9 cellular contexts compared by ENCODE assay signal in the genomic region with DNA sequence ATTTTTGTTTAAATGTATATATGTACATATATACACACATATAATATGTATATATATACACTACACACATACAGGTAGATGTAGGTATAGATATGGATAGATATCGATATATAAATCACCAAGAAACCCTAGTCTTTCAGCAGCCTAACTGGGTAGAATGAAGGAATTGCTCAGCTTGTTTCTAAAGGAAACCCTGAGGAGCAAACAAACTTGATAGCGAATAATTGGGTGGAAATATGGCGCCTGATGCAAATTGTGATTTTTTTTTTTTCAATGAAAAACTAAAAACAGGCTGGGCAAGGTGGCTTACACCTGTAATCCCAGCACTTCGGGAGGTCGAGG. TPM values are rescaled to one million over a fixed set of nuclear protein-coding genes. Genes with fewer than 3 reads are reported as not detected.
DNase-seq lines count a peak whose midpoint lies in the region; ATAC-seq and TF ChIP-seq lines count a peak whose summit lies in the region.
"Had no signal": no experiment of that assay in that cellular context is flagged by ENCODE, and none has a peak within 500 bp of the region (broad histone marks: within the 10 kb centered on the region; RNA-seq: fewer than 3 reads in every experiment).

No MANE protein-coding gene starts in this region.

- no peak overlapping the region for H3K9ac ChIP-seq in endodermal cell (ENCODE audit: extremely low read depth, low read length, poor library complexity, severe bottlenecking)
- H3K9ac ChIP-seq in skeletal muscle tissue (ENCODE audit: low read depth in 1 of 3, low read length in 3 of 3) = no peak overlapping the region

- H3K36me3 ChIP-seq in endodermal cell (ENCODE audit: control insufficient read depth, insufficient read depth, low read length) (peaks cover 21% of the 10 kb centered on the region), skeletal muscle tissue (ENCODE audit: control insufficient read depth in 3 of 3, insufficient read depth in 3 of 3, low read length in 3 of 3) (no peaks in the 10 kb centered on the region)

- peaks cover 6% of the 10 kb centered on the region for H3K4me1 Mint-ChIP-seq in T-helper 2 cell treated with Interferon-gamma antibody and Interleukin-4, amounts not matched to agents 5 μg/mL and 100 μg/mL, for 36 hours (ENCODE audit: low read depth)
- peaks cover 13% of the 10 kb centered on the region for H3K4me1 Mint-ChIP-seq in endodermal cell

- H3K36me3 Mint-ChIP-seq in T-helper 2 cell treated with Interferon-gamma antibody and Interleukin-4, amounts not matched to agents 5 μg/mL and 100 μg/mL, for 36 hours (ENCODE audit: low read depth) = no peaks in the 10 kb centered on the region
- peaks cover 22% of the 10 kb centered on the region for H3K36me3 Mint-ChIP-seq in endodermal cell (ENCODE audit: low read depth)

- H3K9me3 Mint-ChIP-seq in T-helper 2 cell treated with Interferon-gamma antibody and Interleukin-4, amounts not matched to agents 5 μg/mL and 100 μg/mL, for 36 hours = no peaks in the 10 kb centered on the region
- H3K9me3 Mint-ChIP-seq in endodermal cell = peaks cover 31% of the 10 kb centered on the region

- 52 to 62% methylated on average over 3 to 5 of the region's 5 CpGs for WGBS in endodermal cell (ENCODE audit: insufficient coverage in 1 of 2, insufficient read length in 1 of 2), 2 experiments

- peaks cover 21% of the 10 kb centered on the region for H3K27me3 ChIP-seq in endodermal cell (ENCODE audit: control insufficient read depth, insufficient read depth, low read length, poor library complexity, severe bottlenecking)
- peaks cover 63 to 74% (median 72%) of the 10 kb centered on the region in 3 donors for H3K27me3 ChIP-seq in skeletal muscle tissue (ENCODE audit: control insufficient read depth in 3 of 3, insufficient read depth in 3 of 3, low read length in 3 of 3)

- peaks cover 67% of the 10 kb centered on the region for H3K27me3 Mint-ChIP-seq in T-helper 2 cell treated with Interferon-gamma antibody and Interleukin-4, amounts not matched to agents 5 μg/mL and 100 μg/mL, for 36 hours (ENCODE audit: low read depth)
- peaks cover 50% of the 10 kb centered on the region for H3K27me3 Mint-ChIP-seq in endodermal cell (ENCODE audit: insufficient read depth)

- POLR2A ChIA-PET in RWPE1 (lab: Yijun Ruan, JAX; ENCODE audit: low non-redundant PET) = interaction anchor here (0.7 kb wide), 1 partner anchor 803 kb away, joined by 3 read pairs; no protein-coding TSS in a partner anchor

- H3K4me1 ChIP-seq in endodermal cell (ENCODE audit: control insufficient read depth, insufficient read depth, low read length) = peaks cover 10% of the 10 kb centered on the region
- peaks cover 30 to 34% (median 30%) of the 10 kb centered on the region in 3 donors for H3K4me1 ChIP-seq in skeletal muscle tissue (ENCODE audit: control insufficient read depth in 3 of 3, insufficient read depth in 3 of 3, low read length in 3 of 3)

- no peak overlapping the region for H3K27ac ChIP-seq in RWPE1
- H3K27ac ChIP-seq in endodermal cell (ENCODE audit: low read depth, low read length) = no peak overlapping the region
- no peak overlapping the region for H3K27ac ChIP-seq in skeletal muscle tissue (ENCODE audit: low read depth, low read length)

- TF ChIP-seq CTCF in RWPE1 (conservative IDR thresholded peaks at IDR 0.05; ENCODE audit: low read depth) (peak; percentile 60; the same call in 1 of the 2 replicates), endodermal cell (conservative IDR thresholded peaks at IDR 0.05) (peak; percentile 55)

- H3K27ac Mint-ChIP-seq in T-helper 2 cell treated with Interferon-gamma antibody and Interleukin-4, amounts not matched to agents 5 μg/mL and 100 μg/mL, for 36 hours = no peak overlapping the region
- no peak overlapping the region for H3K27ac Mint-ChIP-seq in endodermal cell

- H3K9me3 ChIP-seq in endodermal cell (ENCODE audit: control insufficient read depth, low read length) (peaks cover 16% of the 10 kb centered on the region), skeletal muscle tissue (ENCODE audit: control insufficient read depth in 3 of 3, low read length in 3 of 3) (no peaks in the 10 kb centered on the region)

- no peak for ATAC-seq in HG03045 (IDR thresholded peaks at IDR 0.05; ENCODE audit: unreplicated experiment)
- ATAC-seq in HG03095 (IDR thresholded peaks at IDR 0.05; ENCODE audit: unreplicated experiment) = no peak

- peak overlapping the region; percentile 81 for H3K4me3 ChIP-seq in endodermal cell (ENCODE audit: low read length)
- H3K4me3 ChIP-seq in skeletal muscle tissue (ENCODE audit: low read length in 3 of 3) = peak overlapping the region in 2 of 3 donors; percentile 23 to 34

- H3K4me3 Mint-ChIP-seq in T-helper 2 cell treated with Interferon-gamma antibody and Interleukin-4, amounts not matched to agents 5 μg/mL and 100 μg/mL, for 36 hours = peak overlapping the region; percentile 79
- peak overlapping the region; percentile 60 for H3K4me3 Mint-ChIP-seq in endodermal cell

- CTCF ChIA-PET in RWPE1 (lab: Yijun Ruan, JAX) = interaction anchor here (0.5 to 1.9 kb wide), 17 partner anchors 9 to 328 kb away, joined by 3 to 26 read pairs (median 4); partner anchors contain the start of gene PLEKHD1

- DNase-seq in T-helper 2 cell treated with Interferon-gamma antibody and Interleukin-4, amounts not matched to agents 5 μg/mL and 100 μg/mL, for 36 hours (ENCODE audit: low spot score) = no peak
- DNase-seq in T-helper 2 cell (no peak), RWPE1 (ENCODE audit: low spot score) (no peak), endodermal cell (no peak), MV-4-11 (lab: John Stamatoyannopoulos, UW) (no peak)

RNA-seq across cellular contexts. Expression of gene CCDC177, which starts 0.3 kb away (rescaled TPM):
- total RNA-seq in endodermal cell (1 to 10 TPM; 4.0 to 5.8 TPM), skeletal muscle tissue (not detected)
- 3.3 TPM for polyA plus RNA-seq in endodermal cell (2013, experiment 1 of 2)
- polyA plus RNA-seq in endodermal cell (2013, experiment 2 of 2) = 3.1 TPM
- polyA plus RNA-seq: AG04450 had no signal

RNA-seq across cellular contexts. Expression of gene SUSD6, which starts 36.5 kb away (rescaled TPM):
- total RNA-seq in endodermal cell (1 to 10 TPM; 5.7 to 5.9 TPM), skeletal muscle tissue (10.4 TPM)
- polyA plus RNA-seq in endodermal cell (2013, experiment 1 of 2) = 10.2 TPM
- 8.1 TPM for polyA plus RNA-seq in endodermal cell (2013, experiment 2 of 2)
